ENCODE assay signal across 20 cellular contexts in genomic region chr21:18716578-18717138, GRCh38.
A peak's percentile ranks its signal among the peaks of the same experiment; 100 is the strongest.
DNase-seq lines count a peak whose midpoint lies in the region; TF ChIP-seq lines count a peak whose summit lies in the region.
"Had no signal": no experiment of that assay in that cellular context is flagged by ENCODE, and none has a peak within 500 bp of the region (broad histone marks: within the 10 kb centered on the region; RNA-seq: fewer than 3 reads in every experiment).

No MANE protein-coding gene starts in this region.

- H3K4me3 ChIP-seq in MM.1S (ENCODE audit: low read length) (no peak overlapping the region), choroid plexus epithelial cell (ENCODE audit: low read depth, low read length) (no peak overlapping the region), foreskin fibroblast (ENCODE audit: low read depth in 1 of 2, low read length in 2 of 2) (no peak overlapping the region)
- H3K4me3 ChIP-seq: Peyer's patch had no signal

- H3K9me2 ChIP-seq in MM.1S (replicated peaks; ENCODE audit: insufficient read depth, low read length), result no peaks in the 10 kb centered on the region

- DNase-seq in DMS153 (lab: John Stamatoyannopoulos, UW) (peak; percentile 74), DMS153 treated with DMSO at 0.1 percent for 48 hours (lab: John Stamatoyannopoulos, UW; ENCODE audit: unreplicated experiment) (no peak), MM.1S (peak; percentile 24), NCI-H748 treated with DMSO at 0.1 percent for 48 hours (lab: John Stamatoyannopoulos, UW) (peak; percentile 50), choroid plexus epithelial cell (ENCODE audit: low read depth) (peak; percentile 18), foreskin fibroblast (no peak), hepatic stellate cell (ENCODE audit: low spot score) (no peak)
- DNase-seq in stimulated activated CD4-positive, alpha-beta T cell treated with anti-CD3 and anti-CD28 coated beads, Interleukin-15, amount 100 ng/mL, for 24 hours, result no peak
- DNase-seq: 8988T; activated CD4-positive, CD25-positive, alpha-beta regulatory T cell treated with anti-CD3 and anti-CD28 coated beads, Interleukin-2, amount 50 U/mL, for 72 hours; activated naive CD4-positive, alpha-beta T cell treated with anti-CD3 and anti-CD28 coated beads, Interleukin-2, amount 50 U/mL, for 16 hours; activated T-cell treated with anti-CD3 and anti-CD28 coated beads, Interleukin-2, amount 50 U/mL, for 4 hours; endodermal cell; NCI-H187 treated with DMSO at 0.1 percent for 48 hours; NCI-H526 treated with DMSO at 0.1 percent for 48 hours; nucleus accumbens; Peyer's patch; retina; stimulated activated CD4-positive, alpha-beta T cell treated with anti-CD3 and anti-CD28 coated beads, Interleukin-12 subunit alpha, Interleukin-12 subunit beta, amount 100 ng/mL, for 4 hours; substantia nigra had no signal

- H3K9me3 ChIP-seq in MM.1S (replicated peaks; ENCODE audit: insufficient read depth, low read length), result no peaks in the 10 kb centered on the region
- H3K9me3 ChIP-seq: Peyer's patch had no signal

- H3F3A ChIP-seq in MM.1S (ENCODE audit: insufficient read depth, low read length), result no peaks in the 10 kb centered on the region

- H3K36me3 ChIP-seq in MM.1S (replicated peaks; ENCODE audit: insufficient read depth, low read length), result no peaks in the 10 kb centered on the region
- H3K36me3 ChIP-seq: Peyer's patch had no signal

- H4K20me1 ChIP-seq in MM.1S (ENCODE audit: insufficient read depth, low read length), result no peaks in the 10 kb centered on the region

- no peaks in the 10 kb centered on the region for H3K79me2 ChIP-seq in MM.1S (ENCODE audit: low read length)

- no peak overlapping the region for H3K27ac ChIP-seq in MM.1S (ENCODE audit: low read length)
- H3K27ac ChIP-seq: Peyer's patch had no signal

- 0 out of 2 replicates have a peak overlapping the region, but pooled peaks have one; percentile 39 for H2AFZ ChIP-seq in MM.1S (ENCODE audit: low read length)

- no peaks in the 10 kb centered on the region for H3K27me3 ChIP-seq in MM.1S (replicated peaks; ENCODE audit: insufficient read depth, low read length)
- H3K27me3 ChIP-seq: Peyer's patch had no signal

- H3K9ac ChIP-seq in MM.1S (ENCODE audit: low read length), result no peak overlapping the region

- TF ChIP-seq CTCF in MM.1S (IDR thresholded peaks at IDR 0.05; ENCODE audit: low read length), result no peak
- TF ChIP-seq CTCF in choroid plexus epithelial cell (conservative IDR thresholded peaks at IDR 0.05; ENCODE audit: low read depth, low read length), result no peak
- TF ChIP-seq CTCF in foreskin fibroblast (IDR thresholded peaks at IDR 0.05; ENCODE audit: low read depth, low read length), result no peak

- no peak overlapping the region for H3K4me2 ChIP-seq in MM.1S (ENCODE audit: low read depth, low read length)

- H3K4me1 ChIP-seq in MM.1S (ENCODE audit: low read length), result no peaks in the 10 kb centered on the region
- H3K4me1 ChIP-seq: Peyer's patch had no signal

Comparison
In these comparisons a context has a peak if more than half of its experiments do, and no peak if none do; other contexts are left out.
1. DNase-seq: peak in DMS153 (single experiment), MM.1S (single experiment), NCI-H748 treated with DMSO at 0.1 percent for 48 hours (single experiment) and choroid plexus epithelial cell (single experiment); none in DMS153 treated with DMSO at 0.1 percent for 48 hours (single experiment), foreskin fibroblast (0 of 2), stimulated activated CD4-positive, alpha-beta T cell treated with anti-CD3 and anti-CD28 coated beads, Interleukin-15, amount 100 ng/mL, for 24 hours (single experiment) and hepatic stellate cell (single experiment).